1 cellular context compared by ENCODE assay signal in the genomic region with DNA sequence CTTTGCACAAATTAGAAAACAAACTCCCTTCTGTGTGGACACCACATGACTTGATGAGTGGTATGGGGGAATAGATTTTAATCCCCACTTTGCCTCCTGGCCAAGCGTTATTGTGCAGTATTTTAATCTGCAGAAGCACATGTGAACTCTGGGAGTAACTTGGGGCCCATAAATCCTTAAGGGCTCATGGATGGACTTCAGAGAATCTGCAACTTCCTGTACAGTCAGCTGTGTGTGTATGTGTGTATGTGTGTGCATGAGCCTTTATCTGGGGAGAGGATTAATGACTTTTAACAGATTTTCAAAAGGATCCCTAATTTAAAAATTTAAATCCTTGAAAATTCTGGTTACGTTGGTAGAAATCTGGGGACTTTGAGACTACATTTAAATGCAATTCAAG.
TF ChIP-seq lines count a peak whose summit lies in the region.

No MANE protein-coding gene starts in this region.

TF ChIP-seq in K562, 482 proteins besides CTCF, POLR2A, EP300 and RAD21 (continued from another document):
- TF ChIP-seq ARID4B (CRISPR knock-in tag; IDR thresholded peaks at IDR 0.05) = no peak
- TF ChIP-seq ZNF23 (CRISPR knock-in tag; IDR thresholded peaks at IDR 0.05) = no peak
- TF ChIP-seq CBFA2T3 (IDR thresholded peaks at IDR 0.05) = 0 out of 2 replicates have a peak, but pooled peaks have one; percentile 27
- TF ChIP-seq ETV1 (tag; conservative IDR thresholded peaks at IDR 0.05; ENCODE audit: low read depth) = peak; percentile 58
- peak; percentile 18 for TF ChIP-seq MEIS2 (IDR thresholded peaks at IDR 0.05; ENCODE audit: partially characterized antibody)
- 0 out of 2 replicates have a peak, but pooled peaks have one; percentile 35 for TF ChIP-seq ZNF589 (CRISPR knock-in tag; IDR thresholded peaks at IDR 0.05; ENCODE audit: low read depth)
TF ChIP-seq in K562: peak in this region for 7.
